7 cellular contexts compared by ENCODE assay signal in genomic region chr12:37668557-37668956, GRCh38.
A peak's percentile ranks its signal among the peaks of the same experiment; 100 is the strongest.
DNase-seq lines count a peak whose midpoint lies in the region; ATAC-seq and TF ChIP-seq lines count a peak whose summit lies in the region.
"Not testable (repeated sequence)": the region's sequence is repeated elsewhere in the genome, so short reads cannot be mapped to it uniquely, and the experiment has no call there.

No MANE protein-coding gene starts in this region.

- H2AFZ ChIP-seq in OCI-LY1 (ENCODE audit: low read length); PC-3 (ENCODE audit: low read length): not testable (repeated sequence)

- not testable (repeated sequence) for ATAC-seq in PC-3, Panc1

- not testable (repeated sequence) for H3K9me2 ChIP-seq in OCI-LY1 (ENCODE audit: low read depth, low read length); PC-3 (replicated peaks; ENCODE audit: low read length)

- CTCF ChIA-PET in PC-3 (lab: Charles Lee); Panc1 (lab: Charles Lee): not testable (repeated sequence)

- not testable (repeated sequence) for H3K27ac Mint-ChIP-seq in HFFc6

- intact Hi-C loops in PC-3 (cut with micrococcal nuclease) = loop anchor here (5.0 kb wide), 1 partner anchor 469 kb away; no protein-coding TSS in a partner anchor
- intact Hi-C loops in Panc1 (cut with micrococcal nuclease; ENCODE audit: unreplicated experiment) = not testable (repeated sequence)

- not testable (repeated sequence) for H3K4me1 Mint-ChIP-seq in HFFc6 (ENCODE audit: low read depth)

- not testable (repeated sequence) for BruUV-seq in PC-3 (replicated peaks; lab: Mats Ljungman, UMichigan); Panc1 (replicated peaks; lab: Mats Ljungman, UMichigan)

- H4K20me1 ChIP-seq in OCI-LY1 (ENCODE audit: insufficient read depth, low read length); PC-3 (ENCODE audit: low read length): not testable (repeated sequence)

- H3K79me2 ChIP-seq in OCI-LY1 (ENCODE audit: insufficient read depth, low read length); PC-3 (ENCODE audit: low read length): not testable (repeated sequence)

- H3K4me3 Mint-ChIP-seq in HFFc6 = not testable (repeated sequence)

- H3K9me3 Mint-ChIP-seq in HFFc6 = not testable (repeated sequence)

- H3K27me3 ChIP-seq in OCI-LY1 (ENCODE audit: insufficient read depth, low read length); PC-3 (ENCODE audit: low read length); Panc1 (ENCODE audit: control insufficient read depth, insufficient read depth, low read length): not testable (repeated sequence)

- H3K9me3 ChIP-seq in OCI-LY1 (ENCODE audit: low read length); PC-3 (ENCODE audit: low read length); Panc1 (ENCODE audit: control insufficient read depth, insufficient read depth, low read depth, low read length): not testable (repeated sequence)

- POLR2A ChIA-PET in PC-3 (lab: Charles Lee; ENCODE audit: unreplicated experiment); Panc1 (lab: Charles Lee): not testable (repeated sequence)

- not testable (repeated sequence) for H3K27ac ChIP-seq in 22Rv1; C4-2B; OCI-LY1 (ENCODE audit: low read depth, low read length, poor library complexity, severe bottlenecking); PC-3 (ENCODE audit: low read length); Panc1 (ENCODE audit: low read length)

- TF ChIP-seq CTCF in 22Rv1 (IDR thresholded peaks at IDR 0.05) (peak; percentile 41), C4-2B (conservative IDR thresholded peaks at IDR 0.05) (peak; percentile 58), HFFc6 (IDR thresholded peaks at IDR 0.05) (peak; percentile 54), OCI-LY1 (IDR thresholded peaks at IDR 0.05; ENCODE audit: low read length) (peak; percentile 20; the same call in 1 of the 2 replicates), PC-3 (conservative IDR thresholded peaks at IDR 0.05; ENCODE audit: low read depth, low read length) (peak; percentile 37; the same call in 1 of the 2 replicates), Panc1 (IDR thresholded peaks at IDR 0.05) (peak; percentile 10; the same call in 1 of the 2 replicates)

- not testable (repeated sequence) for H3K4me1 ChIP-seq in OCI-LY1 (ENCODE audit: insufficient read depth, low read length, severe bottlenecking); PC-3 (ENCODE audit: insufficient read depth, low read length); Panc1 (ENCODE audit: control insufficient read depth, insufficient read depth, low read length)

- H3K36me3 Mint-ChIP-seq in HFFc6 (ENCODE audit: low read depth) = not testable (repeated sequence)

- H3K4me3 ChIP-seq in OCI-LY1 (ENCODE audit: low read depth, low read length, poor library complexity, severe bottlenecking); PC-3 (ENCODE audit: low read length); Panc1 (ENCODE audit: low read depth in 2 of 2, low read length in 2 of 2): not testable (repeated sequence)

- not testable (repeated sequence) for H3F3A ChIP-seq in OCI-LY1 (ENCODE audit: insufficient read depth, low read length); PC-3 (ENCODE audit: low read length, unreplicated experiment)

- H3K9ac ChIP-seq in OCI-LY1 (ENCODE audit: low read length); PC-3 (ENCODE audit: low read length): not testable (repeated sequence)

- not testable (repeated sequence) for H3K27me3 Mint-ChIP-seq in HFFc6 (ENCODE audit: insufficient read depth)

- H3K36me3 ChIP-seq in OCI-LY1 (ENCODE audit: insufficient read depth, low read length); PC-3 (ENCODE audit: low read depth, low read length); Panc1 (ENCODE audit: control insufficient read depth, insufficient read depth, low read length): not testable (repeated sequence)

- H3K4me2 ChIP-seq in OCI-LY1 (ENCODE audit: low read length); PC-3 (ENCODE audit: low read length): not testable (repeated sequence)

- DNase-seq in HFFc6; Panc1 (ENCODE audit: low read depth, low spot score): not testable (repeated sequence)
- DNase-seq in PC-3 (peak; percentile 2), SK-MEL-5 (ENCODE audit: low read depth, low spot score) (peak; percentile 23)

- in situ Hi-C loops in Panc1 (cut with HindIII; ENCODE audit: low pct_unique_long_range_greater_than_20kb, low sequenced_read_pairs); SK-MEL-5 (cut with HindIII; ENCODE audit: low pct_unique_long_range_greater_than_20kb, low sequenced_read_pairs): not testable (repeated sequence)
